ENCODE assay signal across 8 cellular contexts in genomic region chr20:815914-816606, GRCh38. TPM values are rescaled to one million over a fixed set of nuclear protein-coding genes. Genes with fewer than 3 reads are reported as not detected.
DNase-seq lines count a peak whose midpoint lies in the region; ATAC-seq and TF ChIP-seq lines count a peak whose summit lies in the region.

No MANE protein-coding gene starts in this region.

- H3K27ac ChIP-seq in smooth muscle cell (ENCODE audit: low read depth) = no peak overlapping the region

- no peaks in the 10 kb centered on the region for H3K9me3 ChIP-seq in smooth muscle cell (replicated peaks; ENCODE audit: low read depth)

- H3K9ac ChIP-seq in smooth muscle cell (ENCODE audit: low read depth) = no peak overlapping the region

- H3K4me1 ChIP-seq in smooth muscle cell (ENCODE audit: low read depth) = no peaks in the 10 kb centered on the region

- H3K4me2 ChIP-seq in smooth muscle cell = no peak overlapping the region

- no peak overlapping the region for H2AFZ ChIP-seq in smooth muscle cell (ENCODE audit: low read depth)

- no peak overlapping the region for H3K4me3 ChIP-seq in smooth muscle cell

- H3K36me3 ChIP-seq in smooth muscle cell (ENCODE audit: low read depth) = no peaks in the 10 kb centered on the region

- no peaks in the 10 kb centered on the region for H3K27me3 ChIP-seq in smooth muscle cell (ENCODE audit: low read depth)

- no peaks in the 10 kb centered on the region for H3F3A ChIP-seq in smooth muscle cell (ENCODE audit: low read depth)

- TF ChIP-seq CTCF in GM10266 (IDR thresholded peaks at IDR 0.05; ENCODE audit: control insufficient read depth, insufficient read depth, low read depth, missing control alignments) (peak; percentile 94), smooth muscle cell (IDR thresholded peaks at IDR 0.05; ENCODE audit: borderline replicate concordance, insufficient read depth, poor library complexity, severe bottlenecking) (peak; percentile 97)

- no peaks in the 10 kb centered on the region for H3K79me2 ChIP-seq in smooth muscle cell (ENCODE audit: low read depth)

- no peaks in the 10 kb centered on the region for H4K20me1 ChIP-seq in smooth muscle cell (ENCODE audit: low read depth)

- DNase-seq in GM10266 (ENCODE audit: extremely low spot score) = peak; percentile 79
- DNase-seq in NCI-H128 (lab: John Stamatoyannopoulos, UW; ENCODE audit: unreplicated experiment) = peak; percentile 40
- DNase-seq in T-helper 1 cell = peak; percentile 38 to 69 (median 55)
- DNase-seq in amniotic epithelial cell (ENCODE audit: low read depth) = peak; percentile 28
- DNase-seq in hippocampal formation (lab: John Stamatoyannopoulos, UW) = peak; percentile 4 to 6
- no peak for DNase-seq in smooth muscle cell (lab: John Stamatoyannopoulos, UW; ENCODE audit: unreplicated experiment)

- ATAC-seq in GM18861 (IDR thresholded peaks at IDR 0.05; ENCODE audit: unreplicated experiment) (no peak), GM19452 (IDR thresholded peaks at IDR 0.05; ENCODE audit: unreplicated experiment) (no peak)

- WGBS in smooth muscle cell (ENCODE audit: low lambda C conversion rate) = 27% methylated on average over 13 of the region's 13 CpGs

RNA-seq across cellular contexts. Expression of gene FAM110A, which starts 17.5 kb away (rescaled TPM):
- total RNA-seq in smooth muscle cell = 2.9 and 5.3 TPM in 2 replicates
- polyA plus RNA-seq in smooth muscle cell = 5.6 and 8.7 TPM in 2 replicates

RNA-seq across cellular contexts. Expression of gene SLC52A3, which starts 47.8 kb away (rescaled TPM):
- 0.09 and 0.36 TPM in 2 replicates for total RNA-seq in smooth muscle cell
- 0.37 TPM in 1 of 2 replicates, not detected in the other for polyA plus RNA-seq in smooth muscle cell
